1 cellular context compared by ENCODE assay signal in the genomic region with DNA sequence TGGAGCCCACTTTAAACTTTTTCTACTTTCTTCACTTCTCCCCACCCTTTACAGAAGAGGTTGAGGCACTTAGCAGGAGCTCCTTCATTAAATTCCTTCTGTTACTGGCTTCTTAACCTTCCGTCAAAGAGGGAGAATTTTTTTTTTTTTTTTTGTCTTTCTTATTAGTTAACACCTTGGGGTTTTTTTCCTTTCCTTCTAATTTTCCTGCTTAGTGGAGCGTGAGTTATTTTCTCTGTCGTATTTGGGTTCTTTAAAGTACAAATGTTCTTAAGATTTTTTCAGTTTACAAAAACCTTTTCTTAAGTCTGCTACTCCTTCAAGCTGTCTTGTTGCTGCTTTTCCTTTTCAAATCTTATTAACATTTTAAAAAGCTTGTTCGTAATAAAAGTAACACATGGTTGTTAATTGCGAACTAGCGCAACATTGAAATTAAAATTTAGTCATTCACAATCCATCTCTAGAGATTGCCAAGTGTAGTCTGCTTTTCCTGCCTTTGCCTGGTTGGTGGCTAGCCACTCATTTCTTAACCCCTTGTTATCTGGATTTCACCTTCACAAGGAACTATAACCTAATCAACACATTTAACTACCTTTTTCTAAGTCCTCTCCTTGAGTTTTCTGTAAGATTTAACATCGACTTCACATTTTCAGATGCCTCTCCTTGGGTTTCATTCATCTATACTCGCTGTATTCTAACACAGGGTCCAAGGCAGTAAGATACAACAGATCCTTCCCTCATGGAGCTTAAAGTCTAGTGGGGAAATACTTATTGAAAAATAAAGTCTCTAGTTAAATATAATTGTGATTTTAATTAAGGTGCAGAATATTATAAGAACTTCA.
TF ChIP-seq lines count a peak whose summit lies in the region.

No MANE protein-coding gene starts in this region.

TF ChIP-seq in IMR-90, 13 proteins besides CTCF, POLR2A, EP300 and RAD21:
- TF ChIP-seq RCOR1 (IDR thresholded peaks at IDR 0.05; ENCODE audit: insufficient replicate concordance, low read length) (no peak), MXI1 (IDR thresholded peaks at IDR 0.05; ENCODE audit: borderline replicate concordance, low read depth, low read length) (no peak), BHLHE40 (IDR thresholded peaks at IDR 0.05; ENCODE audit: low read depth, low read length) (no peak), CHD1 (IDR thresholded peaks at IDR 0.05; ENCODE audit: low read depth, low read length) (no peak), MAFK (IDR thresholded peaks at IDR 0.05; ENCODE audit: low read depth, low read length) (no peak), CEBPB (IDR thresholded peaks at IDR 0.05; ENCODE audit: low read depth, low read length) (no peak), MAZ (IDR thresholded peaks at IDR 0.05; ENCODE audit: borderline replicate concordance, low read depth, low read length) (no peak)
- TF ChIP-seq, protein P1, sequence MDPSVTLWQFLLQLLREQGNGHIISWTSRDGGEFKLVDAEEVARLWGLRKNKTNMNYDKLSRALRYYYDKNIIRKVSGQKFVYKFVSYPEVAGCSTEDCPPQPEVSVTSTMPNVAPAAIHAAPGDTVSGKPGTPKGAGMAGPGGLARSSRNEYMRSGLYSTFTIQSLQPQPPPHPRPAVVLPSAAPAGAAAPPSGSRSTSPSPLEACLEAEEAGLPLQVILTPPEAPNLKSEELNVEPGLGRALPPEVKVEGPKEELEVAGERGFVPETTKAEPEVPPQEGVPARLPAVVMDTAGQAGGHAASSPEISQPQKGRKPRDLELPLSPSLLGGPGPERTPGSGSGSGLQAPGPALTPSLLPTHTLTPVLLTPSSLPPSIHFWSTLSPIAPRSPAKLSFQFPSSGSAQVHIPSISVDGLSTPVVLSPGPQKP (IDR thresholded peaks at IDR 0.05; ENCODE audit: borderline replicate concordance, low read depth, low read length): no peak
- TF ChIP-seq, protein P2, sequence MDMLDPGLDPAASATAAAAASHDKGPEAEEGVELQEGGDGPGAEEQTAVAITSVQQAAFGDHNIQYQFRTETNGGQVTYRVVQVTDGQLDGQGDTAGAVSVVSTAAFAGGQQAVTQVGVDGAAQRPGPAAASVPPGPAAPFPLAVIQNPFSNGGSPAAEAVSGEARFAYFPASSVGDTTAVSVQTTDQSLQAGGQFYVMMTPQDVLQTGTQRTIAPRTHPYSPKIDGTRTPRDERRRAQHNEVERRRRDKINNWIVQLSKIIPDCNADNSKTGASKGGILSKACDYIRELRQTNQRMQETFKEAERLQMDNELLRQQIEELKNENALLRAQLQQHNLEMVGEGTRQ (IDR thresholded peaks at IDR 0.05; ENCODE audit: low read depth, low read length): no peak
